ENCODE assay signal across 9 cellular contexts in genomic region chr12:53182836-53183235, GRCh38. TPM values are rescaled to one million over a fixed set of nuclear protein-coding genes. Genes with fewer than 3 reads are reported as not detected.
DNase-seq lines count a peak whose midpoint lies in the region; ATAC-seq, FAIRE-seq and TF ChIP-seq lines count a peak whose summit lies in the region.
"Had no signal": no experiment of that assay in that cellular context is flagged by ENCODE, and none has a peak within 500 bp of the region (broad histone marks: within the 10 kb centered on the region; RNA-seq: fewer than 3 reads in every experiment).

No MANE protein-coding gene starts in this region.

- TF ChIP-seq POLR2A in A549 (IDR thresholded peaks at IDR 0.05; ENCODE audit: low read length) = no peak
- TF ChIP-seq POLR2A in vagina (IDR thresholded peaks at IDR 0.05) = no peak

- no peak for TF ChIP-seq EP300 in A549 (IDR thresholded peaks at IDR 0.05)

- WGBS in A549 (ENCODE audit: missing lambda C conversion rate) = 94% methylated on average over 2 of the region's 2 CpGs

- H3K4me2 ChIP-seq in A549 = peak overlapping the region; percentile 82

- H3K9me3 ChIP-seq in A549 (no peaks in the 10 kb centered on the region), lower lobe of right lung (no peaks in the 10 kb centered on the region), vagina (no peaks in the 10 kb centered on the region)

- no peak for TF ChIP-seq CTCF in A549 (IDR thresholded peaks at IDR 0.05)
- TF ChIP-seq CTCF in lower lobe of right lung (IDR thresholded peaks at IDR 0.05) = no peak
- no peak for TF ChIP-seq CTCF in vagina (IDR thresholded peaks at IDR 0.05)

- H3K4me1 ChIP-seq in A549 = peaks cover 29% of the 10 kb centered on the region
- H3K4me1 ChIP-seq in lower lobe of right lung = peaks cover 47% of the 10 kb centered on the region
- H3K4me1 ChIP-seq in vagina = peaks cover 47% of the 10 kb centered on the region

- peaks cover 61% of the 10 kb centered on the region for H3K36me3 ChIP-seq in lower lobe of right lung
- peaks cover 5 to 58% of the 10 kb centered on the region in 2 donors for H3K36me3 ChIP-seq in vagina

- peak overlapping the region in 1 of 3 donors; percentile 95 for H3K27ac Mint-ChIP-seq in IgD-negative memory B cell

- H3K4me1 Mint-ChIP-seq in IgD-negative memory B cell = peaks cover 31 to 42% (median 41%) of the 10 kb centered on the region in 3 donors

- CTCF ChIA-PET in A549 (lab: Yijun Ruan, JAX) = interaction anchor here (1.3 to 36.2 kb wide), 5 partner anchors 16 to 138 kb away, joined by 3 to 646 read pairs (median 20); partner anchors contain the start of genes AAAS and ITGB7

- no peaks in the 10 kb centered on the region for H3K27me3 Mint-ChIP-seq in IgD-negative memory B cell

- ATAC-seq in A549 = no peak
- no peak for ATAC-seq in lower lobe of right lung
- no peak for ATAC-seq in GM18858 (IDR thresholded peaks at IDR 0.05; ENCODE audit: unreplicated experiment)

- TF ChIP-seq RAD21 in A549 (conservative IDR thresholded peaks at IDR 0.05 in 1 of 2, IDR thresholded peaks at IDR 0.05 in 1 of 2) = no peak

- POLR2A ChIA-PET in A549 (lab: Yijun Ruan, JAX) = no interaction called here

- H3K4me3 Mint-ChIP-seq in IgD-negative memory B cell = peak overlapping the region in 3 of 4 donors; percentile 55 to 99 (median 81)

- H3K27ac ChIP-seq in A549 (no peak overlapping the region), lower lobe of right lung (no peak overlapping the region), vagina (no peak overlapping the region)

- no peaks in the 10 kb centered on the region for H3K27me3 ChIP-seq in lower lobe of right lung (ENCODE audit: low read depth)
- H3K27me3 ChIP-seq in vagina = no peaks in the 10 kb centered on the region

- H3K36me3 Mint-ChIP-seq in IgD-negative memory B cell = peaks cover 2% of the 10 kb centered on the region

- H3K9me3 Mint-ChIP-seq in IgD-negative memory B cell = no peaks in the 10 kb centered on the region

- DNase-seq in A549 (ENCODE audit: low read depth in 1 of 2, low spot score in 1 of 2) (no peak), lower lobe of right lung (no peak), vagina (ENCODE audit: extremely low spot score in 2 of 2) (no peak), occipital lobe (lab: John Stamatoyannopoulos, UW) (no peak), NCI-H524 treated with DMSO at 0.1 percent for 48 hours (lab: John Stamatoyannopoulos, UW) (no peak)
- peak; percentile 11 to 15 for DNase-seq in activated T-cell treated with anti-CD3 and anti-CD28 coated beads, Interleukin-2, amount 50 U/mL, for 48 hours

- no peak for FAIRE-seq in A549 (lab: Jason Lieb, UNC)
- FAIRE-seq: colon had no signal

- no peak overlapping the region for H3K4me3 ChIP-seq in A549
- peak overlapping the region; percentile 79 for H3K4me3 ChIP-seq in lower lobe of right lung
- peak overlapping the region in 1 of 2 donors; percentile 64 for H3K4me3 ChIP-seq in vagina

- intact Hi-C loops in lower lobe of right lung (cut with DNase I) = no loop called here
- intact Hi-C loops in vagina (cut with DNase I) = no loop called here

TF ChIP-seq in A549, 52 proteins besides CTCF, POLR2A, EP300 and RAD21:
- TF ChIP-seq CBX2 (IDR thresholded peaks at IDR 0.05; ENCODE audit: borderline replicate concordance, low read depth) (no peak), EHF (CRISPR knock-in tag; IDR thresholded peaks at IDR 0.05) (no peak), HOXB5 (CRISPR knock-in tag; IDR thresholded peaks at IDR 0.05) (no peak), ZFP36 (IDR thresholded peaks at IDR 0.05; ENCODE audit: borderline replicate concordance, partially characterized antibody) (no peak)

RNA-seq across cellular contexts. Expression of gene CSAD, which starts 2.1 kb away (rescaled TPM):
- 16.5 and 19.2 TPM in 2 replicates for polyA plus RNA-seq in A549 (2011; rRNA removed)
- 15.0 and 17.1 TPM in 2 replicates for polyA plus RNA-seq in A549 (2012; cell fraction: cytosol; rRNA removed)
- 140 and 167 TPM in 2 replicates for polyA plus RNA-seq in A549 (2012; cell fraction: nucleus; rRNA removed)
- 14.0 to 16.4 TPM (median 14.5 TPM) in 3 replicates for polyA plus RNA-seq in A549 (2017; fragmentation: RNase III; extraction: RNeasy Plus Mini Kit Qiagen cat#74134 plus additional on column Dnase treatment)
- 8.2 and 12.5 TPM in 2 replicates for polyA minus RNA-seq in A549 (2011; rRNA and poly(A)+ RNA removed)
- 0.58 TPM for polyA plus RNA-seq in IgD-negative memory B cell
- total RNA-seq in lower lobe of right lung = 39.2 TPM
- 44.9 TPM for total RNA-seq in vagina
- total RNA-seq in occipital lobe = 26.0 TPM

RNA-seq across cellular contexts. Expression of gene ZNF740, which starts 2.3 kb away (rescaled TPM):
- polyA plus RNA-seq in A549 (2011; rRNA removed) (28.8 and 32.9 TPM in 2 replicates), A549 (2017; fragmentation: RNase III; extraction: RNeasy Plus Mini Kit Qiagen cat#74134 plus additional on column Dnase treatment) (12.1 to 15.6 TPM (median 15.1 TPM) in 3 replicates), IgD-negative memory B cell (5.0 TPM)
- 6.5 and 8.4 TPM in 2 replicates for polyA plus RNA-seq in A549 (2012; cell fraction: cytosol; rRNA removed)
- 11.2 and 17.4 TPM in 2 replicates for polyA plus RNA-seq in A549 (2012; cell fraction: nucleus; rRNA removed)
- polyA minus RNA-seq in A549 (2011; rRNA and poly(A)+ RNA removed) = 44.9 and 53.6 TPM in 2 replicates
- total RNA-seq in lower lobe of right lung (49.5 TPM), vagina (12.8 TPM), occipital lobe (19.7 TPM)

RNA-seq across cellular contexts. Expression of gene ITGB7, which starts 24.2 kb away (rescaled TPM):
- polyA plus RNA-seq in A549 (2011; rRNA removed) (0.56 and 0.71 TPM in 2 replicates), A549 (2017; fragmentation: RNase III; extraction: RNeasy Plus Mini Kit Qiagen cat#74134 plus additional on column Dnase treatment) (0.54 to 0.66 TPM (median 0.64 TPM) in 3 replicates), IgD-negative memory B cell (238 TPM)
- 0.69 and 1.3 TPM in 2 replicates for polyA plus RNA-seq in A549 (2012; cell fraction: cytosol; rRNA removed)
- polyA plus RNA-seq in A549 (2012; cell fraction: nucleus; rRNA removed) = 2.9 TPM in 2 replicates
- 1.3 and 1.7 TPM in 2 replicates for polyA minus RNA-seq in A549 (2011; rRNA and poly(A)+ RNA removed)
- total RNA-seq in lower lobe of right lung (9.7 TPM), vagina (3.7 TPM), occipital lobe (not detected)

RNA-seq across cellular contexts. Expression of gene RARG, which starts 49.2 kb away (rescaled TPM):
- polyA plus RNA-seq in A549 (2011; rRNA removed) (15.6 and 19.0 TPM in 2 replicates), A549 (2017; fragmentation: RNase III; extraction: RNeasy Plus Mini Kit Qiagen cat#74134 plus additional on column Dnase treatment) (16.4 to 17.7 TPM (median 17.2 TPM) in 3 replicates), IgD-negative memory B cell (4.8 TPM)
- polyA plus RNA-seq in A549 (2012; cell fraction: cytosol; rRNA removed) = 31.6 and 42.1 TPM in 2 replicates
- polyA plus RNA-seq in A549 (2012; cell fraction: nucleus; rRNA removed) = 50.0 and 54.4 TPM in 2 replicates
- 23.8 and 24.1 TPM in 2 replicates for polyA minus RNA-seq in A549 (2011; rRNA and poly(A)+ RNA removed)
- total RNA-seq in lower lobe of right lung (30.1 TPM), vagina (79.1 TPM), occipital lobe (7.6 TPM)

Comparison
In these comparisons a context has a peak if more than half of its experiments do, and no peak if none do; other contexts are left out.
1. DNase-seq: peak in activated T-cell treated with anti-CD3 and anti-CD28 coated beads, Interleukin-2, amount 50 U/mL, for 48 hours (2 of 2); none in A549 (0 of 2), lower lobe of right lung (single experiment), vagina (0 of 2), occipital lobe (single experiment) and NCI-H524 treated with DMSO at 0.1 percent for 48 hours (single experiment).